8 cellular contexts compared by ENCODE assay signal in the genomic region with DNA sequence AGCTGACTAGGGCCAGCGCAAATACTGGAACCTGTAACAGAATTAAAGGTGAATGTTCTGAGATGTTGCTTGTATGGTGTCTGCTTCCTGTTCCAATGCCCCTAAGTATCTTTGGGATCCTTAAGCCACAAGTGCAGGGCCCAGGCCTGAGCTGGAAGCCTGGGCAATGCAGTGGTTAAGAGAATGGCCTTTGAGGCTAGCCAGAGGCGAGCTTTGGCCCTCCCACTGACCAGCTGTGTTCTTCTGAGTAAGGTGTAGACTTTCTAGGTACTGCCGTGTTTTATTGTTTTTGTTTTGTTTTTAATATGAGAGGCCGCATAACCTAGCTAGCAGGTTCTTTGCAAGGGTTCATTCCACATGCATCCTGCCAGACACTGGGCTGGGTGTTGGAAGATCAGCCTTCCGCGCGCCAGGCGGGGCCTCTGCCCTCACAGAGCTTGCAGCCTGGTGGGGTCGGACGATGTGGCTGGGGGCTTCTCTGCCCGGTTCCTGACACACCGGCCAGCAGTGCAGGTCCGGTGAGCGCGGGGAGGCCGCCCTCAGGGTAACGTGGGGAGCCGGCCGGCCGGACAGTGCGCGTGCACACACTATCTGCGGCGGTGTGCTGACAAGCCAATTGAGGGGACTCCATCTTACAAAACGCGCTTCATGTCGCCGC. TPM values are rescaled to one million over a fixed set of nuclear protein-coding genes. Genes with fewer than 3 reads are reported as not detected.
DNase-seq lines count a peak whose midpoint lies in the region; ATAC-seq, FAIRE-seq and TF ChIP-seq lines count a peak whose summit lies in the region.

No MANE protein-coding gene starts in this region.

- peak overlapping the region; percentile 60 for H2BK5ac ChIP-seq in mesenchymal stem cell (ENCODE audit: low read depth, low read length, poor library complexity, severe bottlenecking)

- ATAC-seq in Right ventricle myocardium superior (ENCODE audit: poor library complexity) (peak; percentile 25), K562 (no peak), HG03571 (IDR thresholded peaks at IDR 0.05; ENCODE audit: unreplicated experiment) (no peak), HG03108 (IDR thresholded peaks at IDR 0.05; ENCODE audit: unreplicated experiment) (no peak), GM18867 (IDR thresholded peaks at IDR 0.05; ENCODE audit: unreplicated experiment) (no peak)

- FAIRE-seq in K562 (lab: Jason Lieb, UNC): no peak

- no peak for TF ChIP-seq POLR2A in K562 (conservative IDR thresholded peaks at IDR 0.05)

- H3K4me2 ChIP-seq in K562 (ENCODE audit: insufficient read depth, low read length): peak overlapping the region; percentile 88
- H3K4me2 ChIP-seq in mesenchymal stem cell (ENCODE audit: low read length, poor library complexity, severe bottlenecking): peak overlapping the region; percentile 46

- no peaks in the 10 kb centered on the region for H3K27me3 ChIP-seq in K562 (ENCODE audit: control insufficient read depth in 2 of 2, insufficient read depth in 2 of 2, low read length in 2 of 2)
- no peaks in the 10 kb centered on the region for H3K27me3 ChIP-seq in mesenchymal stem cell (ENCODE audit: control insufficient read depth in 1 of 2, insufficient read depth in 1 of 2, low read length in 2 of 2)

- TSS peak; percentile 47 for BruUV-seq in K562 (replicated peaks; lab: Mats Ljungman, UMichigan)

- WGBS in K562 (ENCODE audit: insufficient coverage, low coverage, missing lambda C conversion rate): 13% methylated on average over 28 of the region's 28 CpGs
- 66% methylated on average over 28 of the region's 28 CpGs for WGBS in mesenchymal stem cell
- 24% methylated on average over 28 of the region's 28 CpGs for WGBS in urinary bladder

- peak overlapping the region; percentile 29 for H2BK120ac ChIP-seq in mesenchymal stem cell (ENCODE audit: low read depth, low read length)

- H3K4ac ChIP-seq in mesenchymal stem cell (ENCODE audit: low read depth in 1 of 2, low read length in 2 of 2): peak overlapping the region; percentile 92 to 100

- H3K9ac ChIP-seq in K562 (ENCODE audit: insufficient read depth in 1 of 2, low read depth in 2 of 2, low read length in 2 of 2) (peak overlapping the region; percentile 88 to 96), mesenchymal stem cell (ENCODE audit: low read length) (peak overlapping the region; percentile 91)

- no peak for DNase-seq in Right ventricle myocardium superior
- DNase-seq in cardiac septum (ENCODE audit: low spot score): no peak
- no peak for DNase-seq in K562 (ENCODE audit: extremely low read depth in 1 of 4, low spot score in 3 of 4)
- no peak for DNase-seq in mesenchymal stem cell

- H2AFZ ChIP-seq in K562 (ENCODE audit: low read depth, low read length) (peak overlapping the region; percentile 87), mesenchymal stem cell (ENCODE audit: low read depth, low read length) (peak overlapping the region; percentile 60)

- no peak overlapping the region for H3K23ac ChIP-seq in mesenchymal stem cell (ENCODE audit: low read length in 2 of 2)

- peak in 1 of 2 experiments; percentile 11; a peak in 1 of 4 replicates for TF ChIP-seq RAD21 in K562 (CRISPR knock-in tag; conservative IDR thresholded peaks at IDR 0.05 in 1 of 2, IDR thresholded peaks at IDR 0.05 in 1 of 2)

- peak overlapping the region; percentile 96 for H4K91ac ChIP-seq in mesenchymal stem cell (ENCODE audit: low read length)

- intact Hi-C loops in Right ventricle myocardium superior (cut with DNase I): no loop called here
- intact Hi-C loops in cardiac septum (cut with DNase I): loop anchor here (5.0 kb wide), 1 partner anchor 41 kb away; the partner anchor contains the start of genes RETREG3 and TUBG1
- intact Hi-C loops in K562 (cut with micrococcal nuclease): no loop called here

- CTCF ChIA-PET in K562 (lab: Yijun Ruan, JAX; ENCODE audit: low intra/inter-chr PET ratio): interaction anchor here (0.6 to 0.7 kb wide), 2 partner anchors 13 to 30 kb away, joined by 3 read pairs; partner anchors contain the start of gene NAGLU

- H3K9me1 ChIP-seq in K562 (ENCODE audit: control insufficient read depth, insufficient read depth, low read length): no peaks in the 10 kb centered on the region

- peak overlapping the region; percentile 82 for H3K4me3 ChIP-seq in K562
- H3K4me3 ChIP-seq in mesenchymal stem cell (ENCODE audit: insufficient read depth in 1 of 2, low read depth in 1 of 2, low read length in 2 of 2): peak overlapping the region; percentile 33 to 93
- H3K4me3 ChIP-seq in urinary bladder (ENCODE audit: low read depth, low read length): peak overlapping the region; percentile 70

- H4K8ac ChIP-seq in mesenchymal stem cell (ENCODE audit: low read length): peak overlapping the region; percentile 94

- H3K79me1 ChIP-seq in mesenchymal stem cell (replicated peaks; ENCODE audit: low read length, poor library complexity, severe bottlenecking): peaks cover 31% of the 10 kb centered on the region

- H2AK5ac ChIP-seq in mesenchymal stem cell (ENCODE audit: low read length, severe bottlenecking): peak overlapping the region; percentile 66

- in situ Hi-C loops in K562 (cut with MboI): no loop called here

- H3K27ac ChIP-seq in K562 (ENCODE audit: extremely low read depth, low read depth, low read length) (peak overlapping the region; percentile 89), mesenchymal stem cell (ENCODE audit: low read length, poor library complexity, severe bottlenecking) (peak overlapping the region; percentile 75), urinary bladder (ENCODE audit: low read depth) (no peak overlapping the region)

- peak overlapping the region; percentile 58 to 77 for H3K18ac ChIP-seq in mesenchymal stem cell (ENCODE audit: low read depth in 1 of 2, low read length in 2 of 2)

- no peak for TF ChIP-seq EP300 in K562 (IDR thresholded peaks at IDR 0.05; ENCODE audit: low read length)

- H3K9me3 ChIP-seq in K562 (replicated peaks; ENCODE audit: control insufficient read depth, insufficient read depth, low read depth, low read length) (no peaks in the 10 kb centered on the region), mesenchymal stem cell (ENCODE audit: control insufficient read depth, low read length) (no peaks in the 10 kb centered on the region)

- no peak for TF ChIP-seq CTCF in K562 (IDR thresholded peaks at IDR 0.05 in 2 of 3, conservative IDR thresholded peaks at IDR 0.05 in 1 of 3; ENCODE audit: insufficient read depth in 2 of 3, low read depth in 1 of 3, low read length in 3 of 3)

- peaks cover 70% of the 10 kb centered on the region for H3K79me2 ChIP-seq in K562 (ENCODE audit: control insufficient read depth, insufficient read depth, low read length)

- H3K36me3 ChIP-seq in K562 (ENCODE audit: control insufficient read depth, insufficient read depth, low read length): peaks cover 73% of the 10 kb centered on the region
- H3K36me3 ChIP-seq in mesenchymal stem cell (ENCODE audit: control insufficient read depth in 1 of 2, insufficient read depth in 2 of 2, low read depth in 1 of 2, low read length in 2 of 2): peaks cover 63 to 64% of the 10 kb centered on the region in 2 experiments
- peaks cover under 1% of the 10 kb centered on the region for H3K36me3 ChIP-seq in urinary bladder (ENCODE audit: insufficient read depth)

- H3K14ac ChIP-seq in mesenchymal stem cell (ENCODE audit: low read length in 2 of 2): peak overlapping the region in 1 of 2 experiments; percentile 13

- H4K20me1 ChIP-seq in K562 (replicated peaks; ENCODE audit: control insufficient read depth, insufficient read depth, low read length): no peaks in the 10 kb centered on the region

- H3K4me1 ChIP-seq in K562 (replicated peaks in 1 of 2; ENCODE audit: control insufficient read depth in 2 of 2, insufficient read depth in 2 of 2, low read length in 2 of 2) (peaks cover 36 to 65% of the 10 kb centered on the region in 2 experiments), mesenchymal stem cell (ENCODE audit: control insufficient read depth, insufficient read depth, low read depth, low read length) (peaks cover 49% of the 10 kb centered on the region), urinary bladder (ENCODE audit: insufficient read depth) (peaks cover 2% of the 10 kb centered on the region)

- peak overlapping the region; percentile 32 to 75 for H2BK12ac ChIP-seq in mesenchymal stem cell (ENCODE audit: low read length in 2 of 2)

- POLR2A ChIA-PET in K562 (lab: Yijun Ruan, JAX): interaction anchor here (0.6 to 8.3 kb wide), 4 partner anchors 11 to 429 kb away, joined by 3 to 58 read pairs (median 4); partner anchors contain the start of gene PSMC3IP

- H2BK15ac ChIP-seq in mesenchymal stem cell (ENCODE audit: low read depth, poor library complexity, severe bottlenecking): no peak overlapping the region

RNA-seq across cellular contexts. Expression of gene MLX, which starts 0.6 kb away (rescaled TPM):
- 69.1 TPM for total RNA-seq in Right ventricle myocardium superior
- 43.1 TPM for total RNA-seq in cardiac septum
- 94.6 and 259 TPM in 2 replicates for total RNA-seq in K562 (2011; cell fraction: chromatin; rRNA removed; ENCODE audit: low replicate concordance)
- 158 and 168 TPM in 2 replicates for total RNA-seq in K562 (2011; cell fraction: nucleolus; rRNA removed)
- total RNA-seq in K562 (2011; cell fraction: nucleoplasm; rRNA removed): 148 and 161 TPM in 2 replicates
- 42.9 and 51.6 TPM in 2 replicates for total RNA-seq in K562 (2014; rRNA removed)
- 41.2 and 45.4 TPM in 2 replicates for total RNA-seq in K562 (2014; rRNA removed; fragmentation: Illumina TruSeq; extraction: Trizol)
- 47.6 and 48.6 TPM in 2 replicates for total RNA-seq in K562 (2015; rRNA removed; fragmentation: Illumina TruSeq; extraction: Trizol)
- total RNA-seq in K562 (2021): 50.0 and 55.1 TPM in 2 replicates
- 41.8 and 58.9 TPM in 2 replicates for polyA plus RNA-seq in K562 (2011; rRNA removed)
- 35.1 and 46.5 TPM in 2 replicates for polyA plus RNA-seq in K562 (2011; cell fraction: cytosol; rRNA removed)
- polyA plus RNA-seq in K562 (2011; cell fraction: nucleus; rRNA removed): 76.8 and 145 TPM in 2 replicates
- polyA plus RNA-seq in K562 (2012): 46.8 and 71.4 TPM in 2 replicates
- 71.5 and 84.2 TPM in 2 replicates for polyA plus RNA-seq in K562 (2014; fragmentation: Illumina TruSeq; extraction: Trizol)
- polyA plus RNA-seq in K562 (2014; fragmentation: Nextera tagmentation; extraction: Ambion mirVana): 100 to 1,000 TPM in 1 of 2 experiments, 10 to 100 TPM in 1; 82.7 to 100 TPM
- polyA plus RNA-seq in K562 (2014; rRNA removed): 71.3 and 82.0 TPM in 2 replicates
- 42.5 and 66.7 TPM in 2 replicates for polyA minus RNA-seq in K562 (2011; rRNA and poly(A)+ RNA removed)
- 16.9 and 28.1 TPM in 2 replicates for polyA minus RNA-seq in K562 (2011; cell fraction: cytosol; rRNA and poly(A)+ RNA removed)
- polyA minus RNA-seq in K562 (2011; cell fraction: nucleus; rRNA and poly(A)+ RNA removed): 36.9 and 49.1 TPM in 2 replicates
- polyA plus RNA-seq in mesenchymal stem cell (2013, experiment 1 of 2): 45.3 TPM
- polyA plus RNA-seq in mesenchymal stem cell (2013, experiment 2 of 2): 45.3 TPM
- 17.1 TPM for total RNA-seq in urinary bladder
- polyA plus RNA-seq in urinary bladder: 38.0 TPM

RNA-seq across cellular contexts. Expression of gene COASY, which starts 4.4 kb away (rescaled TPM):
- 41.6 TPM for total RNA-seq in Right ventricle myocardium superior
- total RNA-seq in cardiac septum: 33.4 TPM
- 117 and 276 TPM in 2 replicates for total RNA-seq in K562 (2011; cell fraction: chromatin; rRNA removed; ENCODE audit: low replicate concordance)
- 148 and 164 TPM in 2 replicates for total RNA-seq in K562 (2011; cell fraction: nucleolus; rRNA removed)
- 145 and 162 TPM in 2 replicates for total RNA-seq in K562 (2011; cell fraction: nucleoplasm; rRNA removed)
- total RNA-seq in K562 (2014; rRNA removed): 43.5 and 62.9 TPM in 2 replicates
- total RNA-seq in K562 (2014; rRNA removed; fragmentation: Illumina TruSeq; extraction: Trizol): 33.3 and 43.2 TPM in 2 replicates
- 25.4 and 32.0 TPM in 2 replicates for total RNA-seq in K562 (2015; rRNA removed; fragmentation: Illumina TruSeq; extraction: Trizol)
- total RNA-seq in K562 (2021): 167 and 175 TPM in 2 replicates
- polyA plus RNA-seq in K562 (2011; rRNA removed): 38.7 and 58.6 TPM in 2 replicates
- polyA plus RNA-seq in K562 (2011; cell fraction: cytosol; rRNA removed): 34.8 and 93.5 TPM in 2 replicates
- 262 and 432 TPM in 2 replicates for polyA plus RNA-seq in K562 (2011; cell fraction: nucleus; rRNA removed)
- polyA plus RNA-seq in K562 (2012): 137 and 160 TPM in 2 replicates
- polyA plus RNA-seq in K562 (2014; fragmentation: Illumina TruSeq; extraction: Trizol): 99.8 and 139 TPM in 2 replicates
- polyA plus RNA-seq in K562 (2014; fragmentation: Nextera tagmentation; extraction: Ambion mirVana): 10 to 100 TPM; 62.3 to 80.6 TPM
- polyA plus RNA-seq in K562 (2014; rRNA removed): 80.5 and 95.2 TPM in 2 replicates
- polyA minus RNA-seq in K562 (2011; rRNA and poly(A)+ RNA removed): 19.9 and 27.4 TPM in 2 replicates
- 39.1 and 51.2 TPM in 2 replicates for polyA minus RNA-seq in K562 (2011; cell fraction: cytosol; rRNA and poly(A)+ RNA removed)
- 39.4 and 40.0 TPM in 2 replicates for polyA minus RNA-seq in K562 (2011; cell fraction: nucleus; rRNA and poly(A)+ RNA removed)
- polyA plus RNA-seq in mesenchymal stem cell (2013, experiment 1 of 2): 77.2 TPM
- polyA plus RNA-seq in mesenchymal stem cell (2013, experiment 2 of 2): 75.7 TPM
- total RNA-seq in urinary bladder: 8.8 TPM
- 43.7 TPM for polyA plus RNA-seq in urinary bladder

RNA-seq across cellular contexts. Expression of gene PSMC3IP, which starts 11.2 kb away (rescaled TPM):
- total RNA-seq in Right ventricle myocardium superior (2.3 TPM), cardiac septum (1.8 TPM), K562 (2014; rRNA removed) (46.7 and 50.8 TPM in 2 replicates), K562 (2014; rRNA removed; fragmentation: Illumina TruSeq; extraction: Trizol) (28.1 and 31.6 TPM in 2 replicates), K562 (2015; rRNA removed; fragmentation: Illumina TruSeq; extraction: Trizol) (26.2 and 27.9 TPM in 2 replicates), K562 (2021) (29.3 and 34.4 TPM in 2 replicates), urinary bladder (4.5 TPM)
- total RNA-seq in K562 (2011; cell fraction: chromatin; rRNA removed; ENCODE audit: low replicate concordance): 63.5 and 83.8 TPM in 2 replicates
- total RNA-seq in K562 (2011; cell fraction: nucleolus; rRNA removed): 39.0 and 45.4 TPM in 2 replicates
- 59.4 and 78.8 TPM in 2 replicates for total RNA-seq in K562 (2011; cell fraction: nucleoplasm; rRNA removed)
- polyA plus RNA-seq in K562 (2011; rRNA removed) (25.6 and 32.8 TPM in 2 replicates), K562 (2014; fragmentation: Illumina TruSeq; extraction: Trizol) (48.3 and 50.5 TPM in 2 replicates), K562 (2014; fragmentation: Nextera tagmentation; extraction: Ambion mirVana) (10 to 100 TPM; 13.8 to 16.0 TPM), K562 (2014; rRNA removed) (64.0 and 65.6 TPM in 2 replicates), urinary bladder (7.9 TPM)
- 11.3 and 14.9 TPM in 2 replicates for polyA plus RNA-seq in K562 (2011; cell fraction: cytosol; rRNA removed)
- 96.3 and 104 TPM in 2 replicates for polyA plus RNA-seq in K562 (2011; cell fraction: nucleus; rRNA removed)
- polyA plus RNA-seq in K562 (2012): 33.2 and 36.0 TPM in 2 replicates
- polyA minus RNA-seq in K562 (2011; rRNA and poly(A)+ RNA removed): 17.9 and 20.6 TPM in 2 replicates
- 4.3 and 7.2 TPM in 2 replicates for polyA minus RNA-seq in K562 (2011; cell fraction: cytosol; rRNA and poly(A)+ RNA removed)
- polyA minus RNA-seq in K562 (2011; cell fraction: nucleus; rRNA and poly(A)+ RNA removed): 24.5 and 27.0 TPM in 2 replicates
- 5.2 TPM for polyA plus RNA-seq in mesenchymal stem cell (2013, experiment 1 of 2)
- polyA plus RNA-seq in mesenchymal stem cell (2013, experiment 2 of 2): 4.7 TPM

RNA-seq across cellular contexts. Expression of gene HSD17B1, which starts 13.6 kb away (rescaled TPM):
- total RNA-seq in Right ventricle myocardium superior: 0.78 TPM
- 0.83 TPM for total RNA-seq in cardiac septum
- 3.9 and 8.6 TPM in 2 replicates for total RNA-seq in K562 (2011; cell fraction: chromatin; rRNA removed; ENCODE audit: low replicate concordance)
- total RNA-seq in K562 (2011; cell fraction: nucleolus; rRNA removed): 9.5 TPM in 2 replicates
- 5.4 and 5.5 TPM in 2 replicates for total RNA-seq in K562 (2011; cell fraction: nucleoplasm; rRNA removed)
- total RNA-seq in K562 (2014; rRNA removed): 21.1 and 25.0 TPM in 2 replicates
- total RNA-seq in K562 (2014; rRNA removed; fragmentation: Illumina TruSeq; extraction: Trizol): 1.1 and 1.3 TPM in 2 replicates
- total RNA-seq in K562 (2015; rRNA removed; fragmentation: Illumina TruSeq; extraction: Trizol): 6.7 and 7.1 TPM in 2 replicates
- total RNA-seq in K562 (2021): 12.9 and 13.9 TPM in 2 replicates
- 3.6 and 5.3 TPM in 2 replicates for polyA plus RNA-seq in K562 (2011; rRNA removed)
- 6.4 and 18.6 TPM in 2 replicates for polyA plus RNA-seq in K562 (2011; cell fraction: cytosol; rRNA removed)
- 3.8 and 8.0 TPM in 2 replicates for polyA plus RNA-seq in K562 (2011; cell fraction: nucleus; rRNA removed)
- 10.9 and 13.0 TPM in 2 replicates for polyA plus RNA-seq in K562 (2012)
- 1.6 and 7.0 TPM in 2 replicates for polyA plus RNA-seq in K562 (2014; fragmentation: Illumina TruSeq; extraction: Trizol)
- polyA plus RNA-seq in K562 (2014; fragmentation: Nextera tagmentation; extraction: Ambion mirVana): under 1 TPM; 0.55 to 0.73 TPM
- 17.0 and 17.3 TPM in 2 replicates for polyA plus RNA-seq in K562 (2014; rRNA removed)
- polyA minus RNA-seq in K562 (2011; rRNA and poly(A)+ RNA removed): 0.66 and 0.84 TPM in 2 replicates
- polyA minus RNA-seq in K562 (2011; cell fraction: cytosol; rRNA and poly(A)+ RNA removed): 4.9 and 8.0 TPM in 2 replicates
- polyA minus RNA-seq in K562 (2011; cell fraction: nucleus; rRNA and poly(A)+ RNA removed): 2.3 and 2.7 TPM in 2 replicates
- 0.57 TPM for polyA plus RNA-seq in mesenchymal stem cell (2013, experiment 1 of 2)
- polyA plus RNA-seq in mesenchymal stem cell (2013, experiment 2 of 2): 0.59 TPM
- 1.5 TPM for total RNA-seq in urinary bladder
- 2.5 TPM for polyA plus RNA-seq in urinary bladder

RNA-seq across cellular contexts. Expression of gene NAGLU, which starts 30.3 kb away (rescaled TPM):
- 8.3 TPM for total RNA-seq in Right ventricle myocardium superior
- 12.1 TPM for total RNA-seq in cardiac septum
- 16.1 and 63.4 TPM in 2 replicates for total RNA-seq in K562 (2011; cell fraction: chromatin; rRNA removed; ENCODE audit: low replicate concordance)
- 75.0 and 82.4 TPM in 2 replicates for total RNA-seq in K562 (2011; cell fraction: nucleolus; rRNA removed)
- total RNA-seq in K562 (2011; cell fraction: nucleoplasm; rRNA removed): 39.3 and 45.6 TPM in 2 replicates
- 13.9 and 14.0 TPM in 2 replicates for total RNA-seq in K562 (2014; rRNA removed)
- total RNA-seq in K562 (2014; rRNA removed; fragmentation: Illumina TruSeq; extraction: Trizol): 2.6 and 3.6 TPM in 2 replicates
- 9.3 and 10.7 TPM in 2 replicates for total RNA-seq in K562 (2015; rRNA removed; fragmentation: Illumina TruSeq; extraction: Trizol)
- total RNA-seq in K562 (2021): 18.0 and 21.5 TPM in 2 replicates
- 8.5 and 8.6 TPM in 2 replicates for polyA plus RNA-seq in K562 (2011; rRNA removed)
- 7.8 and 21.4 TPM in 2 replicates for polyA plus RNA-seq in K562 (2011; cell fraction: cytosol; rRNA removed)
- polyA plus RNA-seq in K562 (2011; cell fraction: nucleus; rRNA removed): 29.1 and 66.7 TPM in 2 replicates
- 10.6 and 14.8 TPM in 2 replicates for polyA plus RNA-seq in K562 (2012)
- polyA plus RNA-seq in K562 (2014; fragmentation: Illumina TruSeq; extraction: Trizol): 6.2 and 12.7 TPM in 2 replicates
- polyA plus RNA-seq in K562 (2014; fragmentation: Nextera tagmentation; extraction: Ambion mirVana): under 1 TPM; 0.04 to 0.21 TPM
- 17.2 and 20.8 TPM in 2 replicates for polyA plus RNA-seq in K562 (2014; rRNA removed)
- polyA minus RNA-seq in K562 (2011; rRNA and poly(A)+ RNA removed): 2.3 and 6.4 TPM in 2 replicates
- 3.2 and 8.1 TPM in 2 replicates for polyA minus RNA-seq in K562 (2011; cell fraction: cytosol; rRNA and poly(A)+ RNA removed)
- 17.4 and 22.3 TPM in 2 replicates for polyA minus RNA-seq in K562 (2011; cell fraction: nucleus; rRNA and poly(A)+ RNA removed)
- 51.2 TPM for polyA plus RNA-seq in mesenchymal stem cell (2013, experiment 1 of 2)
- polyA plus RNA-seq in mesenchymal stem cell (2013, experiment 2 of 2): 52.1 TPM
- total RNA-seq in urinary bladder: 18.0 TPM
- polyA plus RNA-seq in urinary bladder: 40.3 TPM
